ENCODE assay signal across 8 cellular contexts in genomic region chr16:16582916-16583315, GRCh38.
DNase-seq lines count a peak whose midpoint lies in the region; ATAC-seq and TF ChIP-seq lines count a peak whose summit lies in the region.
"Not testable (repeated sequence)": the region's sequence is repeated elsewhere in the genome, so short reads cannot be mapped to it uniquely, and the experiment has no call there.

No MANE protein-coding gene starts in this region.

- not testable (repeated sequence) for H3K4me3 Mint-ChIP-seq in activated CD4-positive, alpha-beta memory T cell treated with anti-CD3 and anti-CD28 coated beads for 36 hours; activated T-cell treated with anti-CD3 and anti-CD28 coated beads, Interleukin-2, amount 50 U/mL, for 4 hours; activated T-helper 1 cell treated with anti-CD3 and anti-CD28 coated beads, Interleukin-12 subunit alpha, Interleukin-12 subunit beta, Interleukin-2, Interleukin-4 antibody, amounts not matched to agents 30 ng/mL and 10 ng/mL and 1 ng/mL, durations not matched to agents 14 hours and 24 hours and 36 hours; activated naive CD8-positive, alpha-beta T cell treated with anti-CD3 and anti-CD28 coated beads, Interleukin-2, amount 50 U/mL, for 24 hours; central memory CD8-positive, alpha-beta T cell; stimulated activated memory B cell treated with anti-CD40 and anti-IgM and Interleukin-4, amounts not matched to agents 10 μg/mL and 1 μg/mL and 100 μg/mL, for 72 hours

- CTCF ChIA-PET in activated CD4-positive, alpha-beta memory T cell treated with anti-CD3 and anti-CD28 coated beads for 36 hours (lab: Charles Lee): not testable (repeated sequence)

- intact Hi-C loops in activated CD4-positive, alpha-beta memory T cell treated with anti-CD3 and anti-CD28 coated beads for 36 hours (cut with micrococcal nuclease); activated T-helper 1 cell treated with anti-CD3 and anti-CD28 coated beads, Interleukin-12 subunit alpha, Interleukin-12 subunit beta, Interleukin-2, Interleukin-4 antibody, amounts not matched to agents 30 ng/mL and 10 ng/mL and 1 ng/mL, durations not matched to agents 14 hours and 24 hours and 36 hours (cut with micrococcal nuclease): not testable (repeated sequence)

- H3K36me3 Mint-ChIP-seq in activated CD4-positive, alpha-beta memory T cell treated with anti-CD3 and anti-CD28 coated beads for 36 hours; activated T-cell treated with anti-CD3 and anti-CD28 coated beads, Interleukin-2, amount 50 U/mL, for 4 hours (ENCODE audit: insufficient read depth); activated T-helper 1 cell treated with anti-CD3 and anti-CD28 coated beads, Interleukin-12 subunit alpha, Interleukin-12 subunit beta, Interleukin-2, Interleukin-4 antibody, amounts not matched to agents 30 ng/mL and 10 ng/mL and 1 ng/mL, durations not matched to agents 14 hours and 24 hours and 36 hours (ENCODE audit: low read depth); activated naive CD8-positive, alpha-beta T cell treated with anti-CD3 and anti-CD28 coated beads, Interleukin-2, amount 50 U/mL, for 24 hours (ENCODE audit: low read depth); central memory CD8-positive, alpha-beta T cell (ENCODE audit: insufficient read depth); stimulated activated memory B cell treated with anti-CD40 and anti-IgM and Interleukin-4, amounts not matched to agents 10 μg/mL and 1 μg/mL and 100 μg/mL, for 72 hours: not testable (repeated sequence)

- H3K27ac Mint-ChIP-seq in activated CD4-positive, alpha-beta memory T cell treated with anti-CD3 and anti-CD28 coated beads for 36 hours; activated naive CD8-positive, alpha-beta T cell treated with anti-CD3 and anti-CD28 coated beads, Interleukin-2, amount 50 U/mL, for 24 hours: not testable (repeated sequence)
- H3K27ac Mint-ChIP-seq in activated T-helper 1 cell treated with anti-CD3 and anti-CD28 coated beads, Interleukin-12 subunit alpha, Interleukin-12 subunit beta, Interleukin-2, Interleukin-4 antibody, amounts not matched to agents 30 ng/mL and 10 ng/mL and 1 ng/mL, durations not matched to agents 14 hours and 24 hours and 36 hours: peak overlapping the region; percentile 83
- H3K27ac Mint-ChIP-seq in central memory CD8-positive, alpha-beta T cell (ENCODE audit: low read depth): peak overlapping the region; percentile 32
- H3K27ac Mint-ChIP-seq in stimulated activated memory B cell treated with anti-CD40 and anti-IgM and Interleukin-4, amounts not matched to agents 10 μg/mL and 1 μg/mL and 100 μg/mL, for 72 hours: peak overlapping the region; percentile 44

- H3K9me3 Mint-ChIP-seq in activated CD4-positive, alpha-beta memory T cell treated with anti-CD3 and anti-CD28 coated beads for 36 hours; activated T-cell treated with anti-CD3 and anti-CD28 coated beads, Interleukin-2, amount 50 U/mL, for 4 hours; activated T-helper 1 cell treated with anti-CD3 and anti-CD28 coated beads, Interleukin-12 subunit alpha, Interleukin-12 subunit beta, Interleukin-2, Interleukin-4 antibody, amounts not matched to agents 30 ng/mL and 10 ng/mL and 1 ng/mL, durations not matched to agents 14 hours and 24 hours and 36 hours; activated naive CD8-positive, alpha-beta T cell treated with anti-CD3 and anti-CD28 coated beads, Interleukin-2, amount 50 U/mL, for 24 hours; central memory CD8-positive, alpha-beta T cell; stimulated activated memory B cell treated with anti-CD40 and anti-IgM and Interleukin-4, amounts not matched to agents 10 μg/mL and 1 μg/mL and 100 μg/mL, for 72 hours: not testable (repeated sequence)

- not testable (repeated sequence) for H3K27me3 Mint-ChIP-seq in activated CD4-positive, alpha-beta memory T cell treated with anti-CD3 and anti-CD28 coated beads for 36 hours; activated T-cell treated with anti-CD3 and anti-CD28 coated beads, Interleukin-2, amount 50 U/mL, for 4 hours (ENCODE audit: low read depth); activated T-helper 1 cell treated with anti-CD3 and anti-CD28 coated beads, Interleukin-12 subunit alpha, Interleukin-12 subunit beta, Interleukin-2, Interleukin-4 antibody, amounts not matched to agents 30 ng/mL and 10 ng/mL and 1 ng/mL, durations not matched to agents 14 hours and 24 hours and 36 hours (ENCODE audit: insufficient read depth); activated naive CD8-positive, alpha-beta T cell treated with anti-CD3 and anti-CD28 coated beads, Interleukin-2, amount 50 U/mL, for 24 hours; central memory CD8-positive, alpha-beta T cell; stimulated activated memory B cell treated with anti-CD40 and anti-IgM and Interleukin-4, amounts not matched to agents 10 μg/mL and 1 μg/mL and 100 μg/mL, for 72 hours

- H3K4me3 ChIP-seq in GM12865 (ENCODE audit: low read depth, low read length): not testable (repeated sequence)

- peak; percentile 7 for DNase-seq in GM12865 (ENCODE audit: low read depth)
- peak; percentile 4 for DNase-seq in activated CD4-positive, alpha-beta T cell treated with anti-CD3 and anti-CD28 coated beads for 48 hours
- DNase-seq in activated CD4-positive, alpha-beta memory T cell treated with anti-CD3 and anti-CD28 coated beads for 36 hours: peak; percentile 22
- not testable (repeated sequence) for DNase-seq in activated T-cell treated with anti-CD3 and anti-CD28 coated beads, Interleukin-2, amount 50 U/mL, for 4 hours; activated T-helper 1 cell treated with anti-CD3 and anti-CD28 coated beads, Interleukin-12 subunit alpha, Interleukin-12 subunit beta, Interleukin-2, Interleukin-4 antibody, amounts not matched to agents 30 ng/mL and 10 ng/mL and 1 ng/mL, durations not matched to agents 14 hours and 24 hours and 36 hours (ENCODE audit: low spot score); activated naive CD8-positive, alpha-beta T cell treated with anti-CD3 and anti-CD28 coated beads, Interleukin-2, amount 50 U/mL, for 24 hours; central memory CD8-positive, alpha-beta T cell (ENCODE audit: low spot score in 2 of 2)

- not testable (repeated sequence) for H3K4me1 Mint-ChIP-seq in activated CD4-positive, alpha-beta memory T cell treated with anti-CD3 and anti-CD28 coated beads for 36 hours (ENCODE audit: low read depth); activated T-cell treated with anti-CD3 and anti-CD28 coated beads, Interleukin-2, amount 50 U/mL, for 4 hours (ENCODE audit: low read depth); activated T-helper 1 cell treated with anti-CD3 and anti-CD28 coated beads, Interleukin-12 subunit alpha, Interleukin-12 subunit beta, Interleukin-2, Interleukin-4 antibody, amounts not matched to agents 30 ng/mL and 10 ng/mL and 1 ng/mL, durations not matched to agents 14 hours and 24 hours and 36 hours (ENCODE audit: low read depth); activated naive CD8-positive, alpha-beta T cell treated with anti-CD3 and anti-CD28 coated beads, Interleukin-2, amount 50 U/mL, for 24 hours; central memory CD8-positive, alpha-beta T cell; stimulated activated memory B cell treated with anti-CD40 and anti-IgM and Interleukin-4, amounts not matched to agents 10 μg/mL and 1 μg/mL and 100 μg/mL, for 72 hours

- TF ChIP-seq CTCF in GM12865 (IDR thresholded peaks at IDR 0.05; ENCODE audit: insufficient read depth, low read depth, low read length, missing control alignments): not testable (repeated sequence)

- peak; percentile 48 to 59 for ATAC-seq in activated T-cell treated with anti-CD3 and anti-CD28 coated beads, Interleukin-2, amount 50 U/mL, for 4 hours
- peak; percentile 46 for ATAC-seq in activated naive CD8-positive, alpha-beta T cell treated with anti-CD3 and anti-CD28 coated beads, Interleukin-2, amount 50 U/mL, for 24 hours
- ATAC-seq in central memory CD8-positive, alpha-beta T cell (replicated peaks; ENCODE audit: extremely low read depth, poor library complexity, severe bottlenecking); stimulated activated memory B cell treated with anti-CD40 and anti-IgM and Interleukin-4, amounts not matched to agents 10 μg/mL and 1 μg/mL and 100 μg/mL, for 72 hours: not testable (repeated sequence)

- POLR2A ChIA-PET in activated CD4-positive, alpha-beta memory T cell treated with anti-CD3 and anti-CD28 coated beads for 36 hours (lab: Charles Lee): not testable (repeated sequence)
